10 cellular contexts compared by ENCODE assay signal in genomic region chr11:45658292-45658991, GRCh38. TPM values are rescaled to one million over a fixed set of nuclear protein-coding genes. Genes with fewer than 3 reads are reported as not detected.
DNase-seq lines count a peak whose midpoint lies in the region; ATAC-seq and TF ChIP-seq lines count a peak whose summit lies in the region.
"Had no signal": no experiment of that assay in that cellular context is flagged by ENCODE, and none has a peak within 500 bp of the region (broad histone marks: within the 10 kb centered on the region; RNA-seq: fewer than 3 reads in every experiment).

No MANE protein-coding gene starts in this region.

- no peaks in the 10 kb centered on the region for H3K36me3 Mint-ChIP-seq in stimulated activated effector memory CD8-positive, alpha-beta T cell treated with anti-CD3 and anti-CD28 coated beads, Interleukin-12 subunit alpha, Interleukin-12 subunit beta, amount 100 ng/mL, for 72 hours
- H3K36me3 Mint-ChIP-seq: activated naive CD4-positive, alpha-beta T cell treated with anti-CD3 and anti-CD28 coated beads, Interleukin-2, amount 50 U/mL, for 24 hours had no signal

- H3K9me3 Mint-ChIP-seq in stimulated activated effector memory CD8-positive, alpha-beta T cell treated with anti-CD3 and anti-CD28 coated beads, Interleukin-12 subunit alpha, Interleukin-12 subunit beta, amount 100 ng/mL, for 72 hours = no peaks in the 10 kb centered on the region
- H3K9me3 Mint-ChIP-seq: activated naive CD4-positive, alpha-beta T cell treated with anti-CD3 and anti-CD28 coated beads, Interleukin-2, amount 50 U/mL, for 24 hours had no signal

- peaks cover 8% of the 10 kb centered on the region for H3K4me1 Mint-ChIP-seq in stimulated activated effector memory CD8-positive, alpha-beta T cell treated with anti-CD3 and anti-CD28 coated beads, Interleukin-12 subunit alpha, Interleukin-12 subunit beta, amount 100 ng/mL, for 72 hours

- H3K4me1 ChIP-seq in ascending aorta = peaks cover 4 to 42% of the 10 kb centered on the region in 2 donors

- no peak overlapping the region for H3K4me3 ChIP-seq in ascending aorta

- no peaks in the 10 kb centered on the region for H3K9me3 ChIP-seq in ascending aorta

- no peak overlapping the region for H3K4me3 Mint-ChIP-seq in stimulated activated effector memory CD8-positive, alpha-beta T cell treated with anti-CD3 and anti-CD28 coated beads, Interleukin-12 subunit alpha, Interleukin-12 subunit beta, amount 100 ng/mL, for 72 hours
- H3K4me3 Mint-ChIP-seq: activated naive CD4-positive, alpha-beta T cell treated with anti-CD3 and anti-CD28 coated beads, Interleukin-2, amount 50 U/mL, for 24 hours had no signal

- no peak for TF ChIP-seq CTCF in ascending aorta (IDR thresholded peaks at IDR 0.05)

- peak; percentile 44 for ATAC-seq in stimulated activated effector memory CD8-positive, alpha-beta T cell treated with anti-CD3 and anti-CD28 coated beads, Interleukin-12 subunit alpha, Interleukin-12 subunit beta, amount 100 ng/mL, for 72 hours
- ATAC-seq in GM19452 (IDR thresholded peaks at IDR 0.05; ENCODE audit: unreplicated experiment) = no peak

- intact Hi-C loops in ascending aorta (cut with DNase I) = loop anchor here (10.0 kb wide), 1 partner anchor 1094 kb away; the partner anchor contains the start of gene CD82

- no peak overlapping the region for H3K27ac Mint-ChIP-seq in stimulated activated effector memory CD8-positive, alpha-beta T cell treated with anti-CD3 and anti-CD28 coated beads, Interleukin-12 subunit alpha, Interleukin-12 subunit beta, amount 100 ng/mL, for 72 hours
- H3K27ac Mint-ChIP-seq: activated naive CD4-positive, alpha-beta T cell treated with anti-CD3 and anti-CD28 coated beads, Interleukin-2, amount 50 U/mL, for 24 hours had no signal

- DNase-seq in HCEC 1CT (peak; percentile 34), ascending aorta (ENCODE audit: low spot score in 2 of 2) (peak; percentile 39 to 89), iPS-NIHi11 (ENCODE audit: low spot score) (peak; percentile 78), T-helper 1 cell (no peak), HEK293T (ENCODE audit: extremely low spot score) (no peak), NCI-H1105 (lab: John Stamatoyannopoulos, UW) (no peak)
- no peak for DNase-seq in stimulated activated effector memory CD8-positive, alpha-beta T cell treated with anti-CD3 and anti-CD28 coated beads, Interleukin-12 subunit alpha, Interleukin-12 subunit beta, amount 100 ng/mL, for 72 hours (ENCODE audit: low spot score in 2 of 2)
- DNase-seq: stimulated activated CD4-positive, alpha-beta T cell treated with anti-CD3 and anti-CD28 coated beads, Interleukin-2, amount 100 ng/mL, for 48 hours had no signal

- peak overlapping the region; percentile 14 to 54 for H3K27ac ChIP-seq in ascending aorta

- CTCF ChIA-PET in HEK293T (lab: Yijun Ruan, JAX) = interaction anchor here (1.6 kb wide), 1 partner anchor 113 kb away, joined by 5 read pairs; no protein-coding TSS in a partner anchor

- no peaks in the 10 kb centered on the region for H3K36me3 ChIP-seq in ascending aorta

- H3K27me3 ChIP-seq in ascending aorta = no peaks in the 10 kb centered on the region

- POLR2A ChIA-PET in HEK293T (lab: Yijun Ruan, JAX) = no interaction called here

TF ChIP-seq in HEK293T, 16 proteins besides CTCF, POLR2A, EP300 and RAD21:
- no peak for TF ChIP-seq BHLHE40 (IDR thresholded peaks at IDR 0.05; ENCODE audit: borderline replicate concordance)
- TF ChIP-seq HDGF (IDR thresholded peaks at IDR 0.05; ENCODE audit: borderline replicate concordance) = no peak
- TF ChIP-seq FOXM1 (IDR thresholded peaks at IDR 0.05; ENCODE audit: borderline replicate concordance) = no peak
- TF ChIP-seq LEF1 (IDR thresholded peaks at IDR 0.05; ENCODE audit: borderline replicate concordance) = no peak
- TF ChIP-seq SUZ12 (IDR thresholded peaks at IDR 0.05) = no peak
- TF ChIP-seq, protein P1, sequence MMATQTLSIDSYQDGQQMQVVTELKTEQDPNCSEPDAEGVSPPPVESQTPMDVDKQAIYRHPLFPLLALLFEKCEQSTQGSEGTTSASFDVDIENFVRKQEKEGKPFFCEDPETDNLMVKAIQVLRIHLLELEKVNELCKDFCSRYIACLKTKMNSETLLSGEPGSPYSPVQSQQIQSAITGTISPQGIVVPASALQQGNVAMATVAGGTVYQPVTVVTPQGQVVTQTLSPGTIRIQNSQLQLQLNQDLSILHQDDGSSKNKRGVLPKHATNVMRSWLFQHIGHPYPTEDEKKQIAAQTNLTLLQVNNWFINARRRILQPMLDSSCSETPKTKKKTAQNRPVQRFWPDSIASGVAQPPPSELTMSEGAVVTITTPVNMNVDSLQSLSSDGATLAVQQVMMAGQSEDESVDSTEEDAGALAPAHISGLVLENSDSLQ (IDR thresholded peaks at IDR 0.05) = no peak
- TF ChIP-seq TARDBP (IDR thresholded peaks at IDR 0.05) = no peak
- TF ChIP-seq SP1 (IDR thresholded peaks at IDR 0.05) = no peak
- no peak for TF ChIP-seq ZNF384 (IDR thresholded peaks at IDR 0.05)
- TF ChIP-seq FOXA1 (IDR thresholded peaks at IDR 0.05) = no peak
- TF ChIP-seq ARNT (IDR thresholded peaks at IDR 0.05) = no peak
- no peak for TF ChIP-seq CTBP1 (IDR thresholded peaks at IDR 0.05; ENCODE audit: borderline replicate concordance)
- no peak for TF ChIP-seq FOXK2 (IDR thresholded peaks at IDR 0.05)
- TF ChIP-seq ELF4 (IDR thresholded peaks at IDR 0.05) = no peak
- no peak for TF ChIP-seq NFRKB (IDR thresholded peaks at IDR 0.05)
- TF ChIP-seq L3MBTL2 (conservative IDR thresholded peaks at IDR 0.05) = no peak

RNA-seq across cellular contexts. Expression of gene CHST1, which starts 7.0 kb away (rescaled TPM):
- 40.2 TPM for total RNA-seq in ascending aorta

Comparison
In these comparisons a context has a peak if more than half of its experiments do, and no peak if none do; other contexts are left out.
1. DNase-seq: peak in HCEC 1CT (single experiment), ascending aorta (2 of 2) and iPS-NIHi11 (single experiment); none in stimulated activated effector memory CD8-positive, alpha-beta T cell treated with anti-CD3 and anti-CD28 coated beads, Interleukin-12 subunit alpha, Interleukin-12 subunit beta, amount 100 ng/mL, for 72 hours (0 of 2), T-helper 1 cell (0 of 5), HEK293T (single experiment) and NCI-H1105 (single experiment).